In genomic region chr7:48096273-48096672, GRCh38 we compare ENCODE assay signal across 8 cellular contexts. TPM values are rescaled to one million over a fixed set of nuclear protein-coding genes. Genes with fewer than 3 reads are reported as not detected.
DNase-seq lines count a peak whose midpoint lies in the region; ATAC-seq and TF ChIP-seq lines count a peak whose summit lies in the region.

No MANE protein-coding gene starts in this region.

- H3K36me3 Mint-ChIP-seq in activated T-cell treated with anti-CD3 and anti-CD28 coated beads, Interleukin-2, amount 50 U/mL, for 24 hours (ENCODE audit: low read depth) = peaks cover 94% of the 10 kb centered on the region
- peaks cover 72% of the 10 kb centered on the region for H3K36me3 Mint-ChIP-seq in endodermal cell (ENCODE audit: low read depth)
- H3K36me3 Mint-ChIP-seq in stimulated activated effector memory CD8-positive, alpha-beta T cell treated with anti-CD3 and anti-CD28 coated beads, Interleukin-12 subunit alpha, Interleukin-12 subunit beta, amount 100 ng/mL, for 72 hours = peaks cover 100% of the 10 kb centered on the region

- H3K4me3 Mint-ChIP-seq in activated T-cell treated with anti-CD3 and anti-CD28 coated beads, Interleukin-2, amount 50 U/mL, for 24 hours = peak overlapping the region; percentile 45
- H3K4me3 Mint-ChIP-seq in endodermal cell = no peak overlapping the region
- peak overlapping the region; percentile 78 for H3K4me3 Mint-ChIP-seq in stimulated activated effector memory CD8-positive, alpha-beta T cell treated with anti-CD3 and anti-CD28 coated beads, Interleukin-12 subunit alpha, Interleukin-12 subunit beta, amount 100 ng/mL, for 72 hours

- TF ChIP-seq CTCF in RWPE2 (IDR thresholded peaks at IDR 0.05; ENCODE audit: poor library complexity, severe bottlenecking) (no peak), endodermal cell (conservative IDR thresholded peaks at IDR 0.05) (no peak)

- peaks cover 80% of the 10 kb centered on the region for H3K4me1 Mint-ChIP-seq in activated T-cell treated with anti-CD3 and anti-CD28 coated beads, Interleukin-2, amount 50 U/mL, for 24 hours (ENCODE audit: low read depth)
- H3K4me1 Mint-ChIP-seq in endodermal cell = peaks cover 5% of the 10 kb centered on the region
- peaks cover 84% of the 10 kb centered on the region for H3K4me1 Mint-ChIP-seq in stimulated activated effector memory CD8-positive, alpha-beta T cell treated with anti-CD3 and anti-CD28 coated beads, Interleukin-12 subunit alpha, Interleukin-12 subunit beta, amount 100 ng/mL, for 72 hours

- H3K27me3 Mint-ChIP-seq in activated T-cell treated with anti-CD3 and anti-CD28 coated beads, Interleukin-2, amount 50 U/mL, for 24 hours = no peaks in the 10 kb centered on the region
- no peaks in the 10 kb centered on the region for H3K27me3 Mint-ChIP-seq in endodermal cell (ENCODE audit: insufficient read depth)

- 96 to 100% methylated on average over 1 to 2 of the region's 2 CpGs for WGBS in endodermal cell (ENCODE audit: insufficient coverage in 1 of 2, insufficient read length in 1 of 2), 2 experiments

- peak; percentile 15; the same call in 1 of the 3 replicates for ATAC-seq in RWPE2 (ENCODE audit: low read depth)
- ATAC-seq in stimulated activated effector memory CD8-positive, alpha-beta T cell treated with anti-CD3 and anti-CD28 coated beads, Interleukin-12 subunit alpha, Interleukin-12 subunit beta, amount 100 ng/mL, for 72 hours = peak; percentile 67
- no peak for ATAC-seq in HG03442 (IDR thresholded peaks at IDR 0.05; ENCODE audit: unreplicated experiment)
- no peak for ATAC-seq in HG03432 (IDR thresholded peaks at IDR 0.05; ENCODE audit: unreplicated experiment)
- ATAC-seq in HG02840 (IDR thresholded peaks at IDR 0.05; ENCODE audit: low FRiP score, unreplicated experiment) = no peak

- H3K4me1 ChIP-seq in RWPE2 (ENCODE audit: insufficient read depth, poor library complexity, severe bottlenecking) (peaks cover 56% of the 10 kb centered on the region), endodermal cell (ENCODE audit: control insufficient read depth, insufficient read depth, low read length) (peaks cover 7% of the 10 kb centered on the region)

- H3K27ac Mint-ChIP-seq in activated T-cell treated with anti-CD3 and anti-CD28 coated beads, Interleukin-2, amount 50 U/mL, for 24 hours = peak overlapping the region; percentile 90
- H3K27ac Mint-ChIP-seq in endodermal cell = no peak overlapping the region
- H3K27ac Mint-ChIP-seq in stimulated activated effector memory CD8-positive, alpha-beta T cell treated with anti-CD3 and anti-CD28 coated beads, Interleukin-12 subunit alpha, Interleukin-12 subunit beta, amount 100 ng/mL, for 72 hours = peak overlapping the region; percentile 96

- H3K9me3 ChIP-seq in RWPE2 (ENCODE audit: severe bottlenecking) (no peaks in the 10 kb centered on the region), endodermal cell (ENCODE audit: control insufficient read depth, low read length) (no peaks in the 10 kb centered on the region)

- no peaks in the 10 kb centered on the region for H3K27me3 ChIP-seq in RWPE2 (ENCODE audit: insufficient read depth, poor library complexity, severe bottlenecking)
- no peaks in the 10 kb centered on the region for H3K27me3 ChIP-seq in endodermal cell (ENCODE audit: control insufficient read depth, insufficient read depth, low read length, poor library complexity, severe bottlenecking)

- peak overlapping the region; percentile 98 for H3K27ac ChIP-seq in RWPE2 (ENCODE audit: poor library complexity, severe bottlenecking)
- H3K27ac ChIP-seq in endodermal cell (ENCODE audit: low read depth, low read length) = no peak overlapping the region

- H3K9me3 Mint-ChIP-seq in activated T-cell treated with anti-CD3 and anti-CD28 coated beads, Interleukin-2, amount 50 U/mL, for 24 hours = no peaks in the 10 kb centered on the region
- no peaks in the 10 kb centered on the region for H3K9me3 Mint-ChIP-seq in endodermal cell
- H3K9me3 Mint-ChIP-seq in stimulated activated effector memory CD8-positive, alpha-beta T cell treated with anti-CD3 and anti-CD28 coated beads, Interleukin-12 subunit alpha, Interleukin-12 subunit beta, amount 100 ng/mL, for 72 hours = no peaks in the 10 kb centered on the region

- no peak overlapping the region for H3K9ac ChIP-seq in endodermal cell (ENCODE audit: extremely low read depth, low read length, poor library complexity, severe bottlenecking)

- peaks cover 100% of the 10 kb centered on the region for H3K36me3 ChIP-seq in RWPE2 (ENCODE audit: low read depth)
- peaks cover 91% of the 10 kb centered on the region for H3K36me3 ChIP-seq in endodermal cell (ENCODE audit: control insufficient read depth, insufficient read depth, low read length)

- no peak for DNase-seq in activated T-cell treated with anti-CD3 and anti-CD28 coated beads, Interleukin-2, amount 50 U/mL, for 24 hours
- DNase-seq in activated T-cell treated with anti-CD3 and anti-CD28 coated beads for 4 hours = no peak
- no peak for DNase-seq in RWPE2 (ENCODE audit: low spot score)
- peak; percentile 14 for DNase-seq in endodermal cell
- DNase-seq in stimulated activated effector memory CD8-positive, alpha-beta T cell treated with anti-CD3 and anti-CD28 coated beads, Interleukin-12 subunit alpha, Interleukin-12 subunit beta, amount 100 ng/mL, for 72 hours (ENCODE audit: low spot score in 2 of 2) = peak in 1 of 2 donors; percentile 55

- no peak overlapping the region for H3K4me3 ChIP-seq in RWPE2 (ENCODE audit: severe bottlenecking)
- no peak overlapping the region for H3K4me3 ChIP-seq in endodermal cell (ENCODE audit: low read length)

RNA-seq across cellular contexts. Expression of gene UPP1, which starts 7.2 kb away (rescaled TPM):
- 10 to 100 TPM; 40.5 to 46.3 TPM for total RNA-seq in endodermal cell
- 22.0 TPM for polyA plus RNA-seq in endodermal cell (2013, experiment 1 of 2)
- 18.6 TPM for polyA plus RNA-seq in endodermal cell (2013, experiment 2 of 2)

Comparison
In these comparisons a context has a peak if more than half of its experiments do, and no peak if none do; other contexts are left out.
1. ATAC-seq: peak in RWPE2 (single experiment) and stimulated activated effector memory CD8-positive, alpha-beta T cell treated with anti-CD3 and anti-CD28 coated beads, Interleukin-12 subunit alpha, Interleukin-12 subunit beta, amount 100 ng/mL, for 72 hours (single experiment); none in HG03442 (single experiment), HG03432 (single experiment) and HG02840 (single experiment).